Comparison of ENCODE assay signal across 12 cellular contexts in the genomic region with DNA sequence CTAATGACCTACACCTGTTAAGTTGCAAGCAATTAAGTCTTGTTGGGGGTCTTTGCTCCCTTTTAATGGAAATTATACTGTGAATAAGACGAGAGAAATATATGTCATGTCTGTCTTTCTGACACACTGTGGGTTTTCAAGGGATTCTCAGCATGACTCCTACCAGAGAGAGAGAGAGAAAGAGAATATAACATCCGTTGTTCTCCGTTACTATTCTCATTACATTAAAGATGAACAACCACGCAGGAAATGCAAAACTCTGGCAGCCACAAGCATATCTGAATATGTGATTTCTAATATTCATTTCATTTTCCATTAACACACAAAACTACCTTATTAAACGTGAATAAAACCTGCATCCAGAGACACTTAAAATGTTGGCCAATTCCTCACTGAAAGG.
DNase-seq lines count a peak whose midpoint lies in the region; ATAC-seq and TF ChIP-seq lines count a peak whose summit lies in the region.
"Had no signal": no experiment of that assay in that cellular context is flagged by ENCODE, and none has a peak within 500 bp of the region (broad histone marks: within the 10 kb centered on the region; RNA-seq: fewer than 3 reads in every experiment).

No MANE protein-coding gene starts in this region.

- H3K36me3 Mint-ChIP-seq in activated T-cell treated with anti-CD3 and anti-CD28 coated beads, Interleukin-2, amount 50 U/mL, for 24 hours (ENCODE audit: low read depth) = no peaks in the 10 kb centered on the region
- no peaks in the 10 kb centered on the region for H3K36me3 Mint-ChIP-seq in IgD-negative memory B cell
- H3K36me3 Mint-ChIP-seq in stimulated activated memory B cell treated with anti-CD40 and anti-IgM and Interleukin-4, amounts not matched to agents 10 μg/mL and 1 μg/mL and 100 μg/mL, for 72 hours = no peaks in the 10 kb centered on the region
- H3K36me3 Mint-ChIP-seq in nephron progenitor cell (ENCODE audit: low read depth) = no peaks in the 10 kb centered on the region

- no peaks in the 10 kb centered on the region for H3K27me3 ChIP-seq in dorsolateral prefrontal cortex

- H3K27ac ChIP-seq in dorsolateral prefrontal cortex = peak overlapping the region in 28 of 59 donors; percentile 10 to 72 (median 42)
- H3K27ac ChIP-seq: HL-60, SK-N-MC had no signal

- intact Hi-C loops in dorsolateral prefrontal cortex (cut with DNase I) = loop anchor here in 1 of 2 donors (5.0 kb wide), 1 partner anchor 176 kb away; no protein-coding TSS in a partner anchor

- no peaks in the 10 kb centered on the region for H3K9me3 Mint-ChIP-seq in activated T-cell treated with anti-CD3 and anti-CD28 coated beads, Interleukin-2, amount 50 U/mL, for 24 hours
- peaks cover 0 to 3% (median 2%) of the 10 kb centered on the region in 3 donors for H3K9me3 Mint-ChIP-seq in IgD-negative memory B cell
- no peaks in the 10 kb centered on the region for H3K9me3 Mint-ChIP-seq in stimulated activated memory B cell treated with anti-CD40 and anti-IgM and Interleukin-4, amounts not matched to agents 10 μg/mL and 1 μg/mL and 100 μg/mL, for 72 hours
- no peaks in the 10 kb centered on the region for H3K9me3 Mint-ChIP-seq in nephron progenitor cell

- H3K27ac Mint-ChIP-seq in activated T-cell treated with anti-CD3 and anti-CD28 coated beads, Interleukin-2, amount 50 U/mL, for 24 hours = peak overlapping the region; percentile 88
- H3K27ac Mint-ChIP-seq in IgD-negative memory B cell (peak overlapping the region in 2 of 3 donors; percentile 81 to 91), nephron progenitor cell (no peak overlapping the region)
- no peak overlapping the region for H3K27ac Mint-ChIP-seq in stimulated activated memory B cell treated with anti-CD40 and anti-IgM and Interleukin-4, amounts not matched to agents 10 μg/mL and 1 μg/mL and 100 μg/mL, for 72 hours

- no peak for DNase-seq in activated T-cell treated with anti-CD3 and anti-CD28 coated beads, Interleukin-2, amount 50 U/mL, for 24 hours
- no peak for DNase-seq in activated T-cell treated with anti-CD3 and anti-CD28 coated beads, Interleukin-2, amount 50 U/mL, for 1 hour
- DNase-seq in dorsolateral prefrontal cortex (no peak), GDM1 (lab: John Stamatoyannopoulos, UW) (no peak), nephron progenitor cell (no peak), DMS114 treated with DMSO at 0.1 percent for 48 hours (lab: John Stamatoyannopoulos, UW; ENCODE audit: unreplicated experiment) (no peak)
- DNase-seq: NCI-H2081 treated with DMSO at 0.1 percent for 48 hours; stimulated activated CD4-positive, alpha-beta T cell treated with anti-CD3 and anti-CD28 coated beads, Interleukin-12 subunit alpha, Interleukin-12 subunit beta, amount 100 ng/mL, for 4 hours had no signal

- H3K4me3 Mint-ChIP-seq in activated T-cell treated with anti-CD3 and anti-CD28 coated beads, Interleukin-2, amount 50 U/mL, for 24 hours = peak overlapping the region; percentile 68
- H3K4me3 Mint-ChIP-seq in IgD-negative memory B cell (peak overlapping the region; percentile 64 to 89 (median 79)), nephron progenitor cell (no peak overlapping the region)
- peak overlapping the region; percentile 59 for H3K4me3 Mint-ChIP-seq in stimulated activated memory B cell treated with anti-CD40 and anti-IgM and Interleukin-4, amounts not matched to agents 10 μg/mL and 1 μg/mL and 100 μg/mL, for 72 hours

- peaks cover 28% of the 10 kb centered on the region for H3K4me1 Mint-ChIP-seq in activated T-cell treated with anti-CD3 and anti-CD28 coated beads, Interleukin-2, amount 50 U/mL, for 24 hours (ENCODE audit: low read depth)
- H3K4me1 Mint-ChIP-seq in IgD-negative memory B cell = peaks cover 0 to 8% (median 3%) of the 10 kb centered on the region in 3 donors
- H3K4me1 Mint-ChIP-seq in stimulated activated memory B cell treated with anti-CD40 and anti-IgM and Interleukin-4, amounts not matched to agents 10 μg/mL and 1 μg/mL and 100 μg/mL, for 72 hours = no peaks in the 10 kb centered on the region
- H3K4me1 Mint-ChIP-seq in nephron progenitor cell = peaks cover 26% of the 10 kb centered on the region

- peak overlapping the region; percentile 23 to 71 (median 53) for H3K4me3 ChIP-seq in dorsolateral prefrontal cortex

- no peak for TF ChIP-seq CTCF in dorsolateral prefrontal cortex (IDR thresholded peaks at IDR 0.05 in 54 of 56, conservative IDR thresholded peaks at IDR 0.05 in 2 of 56; ENCODE audit: low read depth in 1 of 56, partially characterized antibody in 56 of 56)
- TF ChIP-seq CTCF in nephron progenitor cell (IDR thresholded peaks at IDR 0.05) = no peak

- ATAC-seq in stimulated activated memory B cell treated with anti-CD40 and anti-IgM and Interleukin-4, amounts not matched to agents 10 μg/mL and 1 μg/mL and 100 μg/mL, for 72 hours = no peak

- no peaks in the 10 kb centered on the region for H3K27me3 Mint-ChIP-seq in activated T-cell treated with anti-CD3 and anti-CD28 coated beads, Interleukin-2, amount 50 U/mL, for 24 hours
- peaks cover 1% of the 10 kb centered on the region for H3K27me3 Mint-ChIP-seq in IgD-negative memory B cell
- no peaks in the 10 kb centered on the region for H3K27me3 Mint-ChIP-seq in stimulated activated memory B cell treated with anti-CD40 and anti-IgM and Interleukin-4, amounts not matched to agents 10 μg/mL and 1 μg/mL and 100 μg/mL, for 72 hours
- peaks cover 12% of the 10 kb centered on the region for H3K27me3 Mint-ChIP-seq in nephron progenitor cell (ENCODE audit: low read depth, poor library complexity)

Comparison
In these comparisons a context has a peak if more than half of its experiments do, and no peak if none do; other contexts are left out.
1. H3K27ac Mint-ChIP-seq: peak in activated T-cell treated with anti-CD3 and anti-CD28 coated beads, Interleukin-2, amount 50 U/mL, for 24 hours (single experiment) and IgD-negative memory B cell (2 of 3); none in stimulated activated memory B cell treated with anti-CD40 and anti-IgM and Interleukin-4, amounts not matched to agents 10 μg/mL and 1 μg/mL and 100 μg/mL, for 72 hours (single experiment) and nephron progenitor cell (single experiment).